34 cellular contexts compared by ENCODE assay signal in genomic region chr15:98438326-98438725, GRCh38.
"Had no signal": no experiment of that assay in that cellular context is flagged by ENCODE, and none has a peak within 500 bp of the region (broad histone marks: within the 10 kb centered on the region; RNA-seq: fewer than 3 reads in every experiment).

No MANE protein-coding gene starts in this region.

- H3K27ac Mint-ChIP-seq: activated B cell treated with CpG ODN at 0.5 μM for 24 hours; activated CD4-positive, alpha-beta memory T cell treated with anti-CD3 and anti-CD28 coated beads for 36 hours; activated CD4-positive, alpha-beta T cell treated with anti-CD3 and anti-CD28 coated beads, Interleukin-2, amount 10 ng/mL, durations not matched to agents 24 days and 14 days; activated CD8-positive, alpha-beta T cell treated with anti-CD3 and anti-CD28 coated beads for 36 hours; activated naive CD4-positive, alpha-beta T cell treated with anti-CD3 and anti-CD28 coated beads for 36 hours; activated naive CD4-positive, alpha-beta T cell treated with anti-CD3 and anti-CD28 coated beads, Interleukin-2, amount 50 U/mL, for 72 hours; activated naive CD8-positive, alpha-beta T cell treated with anti-CD3 and anti-CD28 coated beads for 36 hours; activated T-cell treated with anti-CD3 and anti-CD28 coated beads, Interleukin-2, amount 50 U/mL, for 72 hours; activated T-helper 1 cell treated with anti-CD3 and anti-CD28 coated beads, Interleukin-12 subunit alpha, Interleukin-12 subunit beta, Interleukin-2, Interleukin-4 antibody, amounts not matched to agents 30 ng/mL and 10 ng/mL and 1 ng/mL, durations not matched to agents 14 hours and 24 hours and 36 hours; activated T-helper 17 cell treated with anti-CD3 and anti-CD28 coated beads, Interleukin-2, amount 50 U/mL, for 72 hours; T-helper 1 cell treated with Interleukin-12 subunit alpha and Interleukin-12 subunit beta and Interleukin-4 antibody, amounts not matched to agents 30 μg/mL and 1 μg/mL, for 36 hours; T-helper 2 cell treated with Interferon-gamma antibody and Interleukin-4, amounts not matched to agents 5 μg/mL and 100 μg/mL, for 36 hours had no signal

- H3K36me3 Mint-ChIP-seq: activated CD4-positive, alpha-beta memory T cell treated with anti-CD3 and anti-CD28 coated beads for 36 hours; activated naive CD4-positive, alpha-beta T cell treated with anti-CD3 and anti-CD28 coated beads, Interleukin-2, amount 50 U/mL, for 72 hours; activated naive CD8-positive, alpha-beta T cell treated with anti-CD3 and anti-CD28 coated beads for 36 hours had no signal

- H3K36me3 ChIP-seq: adrenal gland, brain microvascular endothelial cell, breast epithelium had no signal

- H3K4me1 ChIP-seq: adrenal gland, body of pancreas, breast epithelium had no signal

- H3K4me1 Mint-ChIP-seq: activated CD4-positive, alpha-beta T cell treated with anti-CD3 and anti-CD28 coated beads, Interleukin-2, amount 10 ng/mL, durations not matched to agents 24 days and 14 days; activated T-helper 17 cell treated with anti-CD3 and anti-CD28 coated beads, Interleukin-2, amount 50 U/mL, for 72 hours had no signal

- H3K4me3 ChIP-seq: adrenal gland, body of pancreas, breast epithelium had no signal

- H3K9me3 Mint-ChIP-seq: activated B cell treated with CpG ODN at 0.5 μM for 24 hours; activated CD4-positive, alpha-beta memory T cell treated with anti-CD3 and anti-CD28 coated beads for 36 hours; activated CD4-positive, alpha-beta T cell treated with anti-CD3 and anti-CD28 coated beads, Interleukin-2, amount 10 ng/mL, durations not matched to agents 24 days and 14 days; activated CD8-positive, alpha-beta T cell treated with anti-CD3 and anti-CD28 coated beads for 36 hours; activated naive CD4-positive, alpha-beta T cell treated with anti-CD3 and anti-CD28 coated beads for 36 hours; activated naive CD4-positive, alpha-beta T cell treated with anti-CD3 and anti-CD28 coated beads, Interleukin-2, amount 50 U/mL, for 72 hours; activated naive CD8-positive, alpha-beta T cell treated with anti-CD3 and anti-CD28 coated beads for 36 hours; activated T-cell treated with anti-CD3 and anti-CD28 coated beads, Interleukin-2, amount 50 U/mL, for 4 hours; activated T-cell treated with anti-CD3 and anti-CD28 coated beads, Interleukin-2, amount 50 U/mL, for 72 hours; activated T-helper 1 cell treated with anti-CD3 and anti-CD28 coated beads, Interleukin-12 subunit alpha, Interleukin-12 subunit beta, Interleukin-2, Interleukin-4 antibody, amounts not matched to agents 30 ng/mL and 10 ng/mL and 1 ng/mL, durations not matched to agents 14 hours and 24 hours and 36 hours; activated T-helper 17 cell treated with anti-CD3 and anti-CD28 coated beads, Interleukin-2, amount 50 U/mL, for 72 hours; T-helper 1 cell treated with Interleukin-12 subunit alpha and Interleukin-12 subunit beta and Interleukin-4 antibody, amounts not matched to agents 30 μg/mL and 1 μg/mL, for 36 hours; T-helper 2 cell treated with Interferon-gamma antibody and Interleukin-4, amounts not matched to agents 5 μg/mL and 100 μg/mL, for 36 hours had no signal

- H3K27me3 ChIP-seq: body of pancreas, brain microvascular endothelial cell, breast epithelium had no signal

- H3K27ac ChIP-seq: adrenal gland, body of pancreas, brain microvascular endothelial cell, breast epithelium, VCaP had no signal

- DNase-seq: activated B cell treated with CpG ODN at 0.5 μM for 24 hours; activated CD4-positive, alpha-beta memory T cell treated with anti-CD3 and anti-CD28 coated beads for 36 hours; activated CD4-positive, alpha-beta T cell treated with anti-CD3 and anti-CD28 coated beads for 4 hours; activated CD4-positive, alpha-beta T cell treated with anti-CD3 and anti-CD28 coated beads, Interleukin-2, amount 10 ng/mL, durations not matched to agents 24 days and 14 days; activated CD4-positive, alpha-beta T cell treated with anti-CD3 and anti-CD28 coated beads, Interleukin-2, amount 50 U/mL, for 1 hour; activated CD4-positive, alpha-beta T cell treated with anti-CD3 and anti-CD28 coated beads, Interleukin-2, amount 50 U/mL, for 4 hours; activated CD4-positive, CD25-positive, alpha-beta regulatory T cell treated with anti-CD3 and anti-CD28 coated beads, Interleukin-2, amount 50 U/mL, for 72 hours; activated CD8-positive, alpha-beta memory T cell treated with anti-CD3 and anti-CD28 coated beads, Interleukin-2, amount 50 U/mL, for 4 hours; activated CD8-positive, alpha-beta T cell treated with anti-CD3 and anti-CD28 coated beads for 36 hours; activated gamma-delta T cell treated with Interleukin-2 at 50 U/mL for 16 hours; activated naive CD4-positive, alpha-beta T cell; activated naive CD4-positive, alpha-beta T cell treated with anti-CD3 and anti-CD28 coated beads for 36 hours; activated naive CD4-positive, alpha-beta T cell treated with anti-CD3 and anti-CD28 coated beads, Interleukin-2, amount 50 U/mL, for 16 hours; activated naive CD8-positive, alpha-beta T cell treated with anti-CD3 and anti-CD28 coated beads for 36 hours; activated T-cell treated with anti-CD3 and anti-CD28 coated beads for 4 hours; activated T-cell treated with anti-CD3 and anti-CD28 coated beads, Interleukin-2, amount 50 U/mL, for 1 hour; activated T-cell treated with anti-CD3 and anti-CD28 coated beads, Interleukin-2, amount 50 U/mL, for 4 hours; activated T-cell treated with anti-CD3 and anti-CD28 coated beads, Interleukin-2, amount 50 U/mL, for 72 hours; adrenal gland; amniotic stem cell; aorta; body of pancreas; brain microvascular endothelial cell; central memory CD4-positive, alpha-beta T cell; T-helper 1 cell; T-helper 2 cell; T-helper 9 cell had no signal

- H3K4me3 Mint-ChIP-seq: activated B cell treated with CpG ODN at 0.5 μM for 24 hours; activated CD4-positive, alpha-beta memory T cell treated with anti-CD3 and anti-CD28 coated beads for 36 hours; activated CD4-positive, alpha-beta T cell treated with anti-CD3 and anti-CD28 coated beads, Interleukin-2, amount 10 ng/mL, durations not matched to agents 24 days and 14 days; activated CD8-positive, alpha-beta T cell treated with anti-CD3 and anti-CD28 coated beads for 36 hours; activated naive CD4-positive, alpha-beta T cell treated with anti-CD3 and anti-CD28 coated beads for 36 hours; activated naive CD8-positive, alpha-beta T cell treated with anti-CD3 and anti-CD28 coated beads for 36 hours; activated T-cell treated with anti-CD3 and anti-CD28 coated beads, Interleukin-2, amount 50 U/mL, for 4 hours; activated T-cell treated with anti-CD3 and anti-CD28 coated beads, Interleukin-2, amount 50 U/mL, for 72 hours; activated T-helper 1 cell treated with anti-CD3 and anti-CD28 coated beads, Interleukin-12 subunit alpha, Interleukin-12 subunit beta, Interleukin-2, Interleukin-4 antibody, amounts not matched to agents 30 ng/mL and 10 ng/mL and 1 ng/mL, durations not matched to agents 14 hours and 24 hours and 36 hours; activated T-helper 17 cell treated with anti-CD3 and anti-CD28 coated beads, Interleukin-2, amount 50 U/mL, for 72 hours; T-helper 1 cell treated with Interleukin-12 subunit alpha and Interleukin-12 subunit beta and Interleukin-4 antibody, amounts not matched to agents 30 μg/mL and 1 μg/mL, for 36 hours; T-helper 2 cell treated with Interferon-gamma antibody and Interleukin-4, amounts not matched to agents 5 μg/mL and 100 μg/mL, for 36 hours had no signal

- H3K9me3 ChIP-seq: adrenal gland, body of pancreas, breast epithelium had no signal
